Comparison of ENCODE assay signal across 8 cellular contexts in genomic region chr2:20650880-20651730, GRCh38. TPM values are rescaled to one million over a fixed set of nuclear protein-coding genes. Genes with fewer than 3 reads are reported as not detected.
DNase-seq lines count a peak whose midpoint lies in the region; ATAC-seq, FAIRE-seq and TF ChIP-seq lines count a peak whose summit lies in the region.

Gene HS1BP3, minus strand, starts transcription at chr2:20651098. Its CDS starts 35 bp downstream, at chr2:20651063.

- H3K4me1 Mint-ChIP-seq in HFFc6 (ENCODE audit: low read depth) (peaks cover 37% of the 10 kb centered on the region), T-cell (peaks cover 32 to 42% (median 36%) of the 10 kb centered on the region in 3 donors)

- TF ChIP-seq POLR2A in NB4 (IDR thresholded peaks at IDR 0.05; ENCODE audit: extremely low read depth, insufficient read length) (peak; percentile 91), adrenal gland (IDR thresholded peaks at IDR 0.05) (peak; percentile 83 to 87)

- peak within 1 kb of the TSS; percentile 92 for H3K4me3 Mint-ChIP-seq in HFFc6
- H3K4me3 Mint-ChIP-seq in T-cell: peak within 1 kb of the TSS; percentile 83 to 91 (median 87)

- H3K9me3 ChIP-seq in adrenal gland (replicated peaks in 1 of 3) (no peaks in the 10 kb centered on the region), psoas muscle (no peaks in the 10 kb centered on the region)

- H3K36me3 Mint-ChIP-seq in HFFc6 (ENCODE audit: low read depth) (no peaks in the 10 kb centered on the region), T-cell (no peaks in the 10 kb centered on the region)

- TF ChIP-seq CTCF in GM12872 (IDR thresholded peaks at IDR 0.05; ENCODE audit: insufficient read depth, low read depth, low read length) (peak; percentile 75; the same call in 2 of the 3 replicates), HFFc6 (IDR thresholded peaks at IDR 0.05) (peak; percentile 99), NB4 (IDR thresholded peaks at IDR 0.05; ENCODE audit: low read depth, low read length) (peak; percentile 50), adrenal gland (IDR thresholded peaks at IDR 0.05) (peak in 5 of 6 experiments; percentile 19 to 100 (median 92)), psoas muscle (IDR thresholded peaks at IDR 0.05) (peak; percentile 96)

- H3K4me3 ChIP-seq in NB4 (ENCODE audit: low read depth, low read length) (peak within 1 kb of the TSS; percentile 71), adrenal gland (peak within 1 kb of the TSS; percentile 16 to 82 (median 76)), psoas muscle (peak within 1 kb of the TSS; percentile 97)

- POLR2A ChIA-PET in T-cell (lab: Charles Lee): interaction anchor here (0.5 to 2.3 kb wide), 6 partner anchors 10 to 302 kb away, joined by 3 to 22 read pairs (median 3); partner anchors contain the start of genes LDAH (in 1 of the 2) and RHOB (in 1 of the 2)

- DNase-seq in HFFc6 (peak; percentile 53), NB4 (ENCODE audit: low read depth) (peak; percentile 92), T-cell (peak; percentile 73 to 93 (median 85)), adrenal gland (peak; percentile 72 to 91 (median 83)), left cardiac atrium (peak; percentile 88), psoas muscle (peak; percentile 86 to 93), urothelium cell line (ENCODE audit: low spot score) (peak; percentile 99)

- H3K9me3 Mint-ChIP-seq in HFFc6: no peaks in the 10 kb centered on the region
- H3K9me3 Mint-ChIP-seq in T-cell: no peaks in the 10 kb centered on the region

- peak; percentile 92 to 98 (median 96) for ATAC-seq in T-cell (replicated peaks in 1 of 4)
- peak; percentile 96 for ATAC-seq in left cardiac atrium
- peak; percentile 98 for ATAC-seq in psoas muscle

- no peaks in the 10 kb centered on the region for H3K27me3 ChIP-seq in adrenal gland
- H3K27me3 ChIP-seq in psoas muscle (ENCODE audit: insufficient read depth in 3 of 3, low read length in 2 of 3): no peaks in the 10 kb centered on the region

- peak; percentile 99 for FAIRE-seq in urothelium cell line (lab: Jason Lieb, UNC)

- CTCF ChIA-PET in T-cell (lab: Charles Lee): interaction anchor here (0.5 to 3.6 kb wide), 23 partner anchors 9 to 600 kb away, joined by 3 to 31 read pairs (median 4); partner anchors contain the start of genes GDF7 (in 1 of the 2), LAPTM4A (in 1 of the 2) and RHOB (in 1 of the 2)

- WGBS in adrenal gland, 4 donors: 1 to 4% (median 1%) methylated on average over 14 to 71 of the region's 71 CpGs
- WGBS in psoas muscle, 3 donors: 0 to 1% (median 0%) methylated on average over 47 to 71 of the region's 71 CpGs

- peak within 1 kb of the TSS; percentile 82 for H3K27ac Mint-ChIP-seq in HFFc6
- peak within 1 kb of the TSS; percentile 94 to 96 for H3K27ac Mint-ChIP-seq in T-cell

- H3K27me3 Mint-ChIP-seq in HFFc6 (ENCODE audit: insufficient read depth) (peaks cover 19% of the 10 kb centered on the region), T-cell (peaks cover 0 to 4% of the 10 kb centered on the region in 2 donors)

- intact Hi-C loops in adrenal gland (cut with DNase I) (no loop called here), left cardiac atrium (cut with DNase I) (no loop called here), psoas muscle (cut with DNase I) (no loop called here)

- H3K4me1 ChIP-seq in adrenal gland (replicated peaks in 1 of 2) (peaks cover 12 to 40% of the 10 kb centered on the region in 2 donors), psoas muscle (peaks cover 9% of the 10 kb centered on the region)

- H3K27ac ChIP-seq in adrenal gland (peak within 1 kb of the TSS; percentile 30 to 96 (median 93)), psoas muscle (peak within 1 kb of the TSS; percentile 88)

- H3K36me3 ChIP-seq in adrenal gland (replicated peaks in 1 of 2) (no peaks in the 10 kb centered on the region), psoas muscle (ENCODE audit: insufficient read depth in 1 of 2, low read depth in 1 of 2) (no peaks in the 10 kb centered on the region)

RNA-seq across cellular contexts. Expression of gene HS1BP3, which starts in this region (rescaled TPM):
- total RNA-seq in HFFc6 (2021; fragmentation: NEBNext Ultra II Directional; extraction: Animal tissue kit (Norgen Biotek cat#: 25700)): 10 to 100 TPM; 12.7 to 17.3 (median 15.8) TPM
- total RNA-seq in T-cell (10 to 100 TPM; 11.1 to 20.7 (median 17.2) TPM), adrenal gland (10 to 100 TPM; 33.0 to 50.1 (median 42.9) TPM), left cardiac atrium (10 to 100 TPM; 19.8 to 21.4 TPM), psoas muscle (10 to 100 TPM in 3 of 4 donors, 1 to 10 TPM in 1; 9.2 to 12.1 (median 11.4) TPM)
- polyA plus RNA-seq in adrenal gland (10 to 100 TPM; 23.7 to 44.2 (median 29.2) TPM), psoas muscle (10 to 100 TPM; 12.6 to 20.6 (median 13.2) TPM)

Comparison
In these comparisons a context has a peak if more than half of its experiments do, and no peak if none do; other contexts are left out.
1. Peak in every context shown above with its lines: DNase-seq, ATAC-seq, H3K4me3 ChIP-seq and H3K27ac ChIP-seq.